ENCODE assay signal across 1 cellular context in genomic region chr7:43004076-43004475, GRCh38.
TF ChIP-seq lines count a peak whose summit lies in the region.

No MANE protein-coding gene starts in this region.

TF ChIP-seq in SK-N-SH treated with all-trans-retinoic acid at 6 μM for 48 hours, 23 proteins besides CTCF, POLR2A, EP300 and RAD21 (continued from another document):
- TF ChIP-seq, protein P1, sequence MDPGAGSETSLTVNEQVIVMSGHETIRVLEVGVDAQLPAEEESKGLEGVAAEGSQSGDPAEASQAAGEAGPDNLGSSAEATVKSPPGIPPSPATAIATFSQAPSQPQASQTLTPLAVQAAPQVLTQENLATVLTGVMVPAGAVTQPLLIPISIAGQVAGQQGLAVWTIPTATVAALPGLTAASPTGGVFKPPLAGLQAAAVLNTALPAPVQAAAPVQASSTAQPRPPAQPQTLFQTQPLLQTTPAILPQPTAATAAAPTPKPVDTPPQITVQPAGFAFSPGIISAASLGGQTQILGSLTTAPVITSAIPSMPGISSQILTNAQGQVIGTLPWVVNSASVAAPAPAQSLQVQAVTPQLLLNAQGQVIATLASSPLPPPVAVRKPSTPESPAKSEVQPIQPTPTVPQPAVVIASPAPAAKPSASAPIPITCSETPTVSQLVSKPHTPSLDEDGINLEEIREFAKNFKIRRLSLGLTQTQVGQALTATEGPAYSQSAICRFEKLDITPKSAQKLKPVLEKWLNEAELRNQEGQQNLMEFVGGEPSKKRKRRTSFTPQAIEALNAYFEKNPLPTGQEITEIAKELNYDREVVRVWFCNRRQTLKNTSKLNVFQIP (CRISPR knock-in tag; IDR thresholded peaks at IDR 0.05; ENCODE audit: borderline replicate concordance, low read depth) = no peak
- no peak for TF ChIP-seq ZNF8 (CRISPR knock-in tag; IDR thresholded peaks at IDR 0.05)
- TF ChIP-seq ISL1 (CRISPR knock-in tag; IDR thresholded peaks at IDR 0.05) = no peak
- TF ChIP-seq ZFP3 (CRISPR knock-in tag; IDR thresholded peaks at IDR 0.05) = no peak
- no peak for TF ChIP-seq BACH2 (CRISPR knock-in tag; IDR thresholded peaks at IDR 0.05; ENCODE audit: borderline replicate concordance)
- TF ChIP-seq SNAI2 (CRISPR knock-in tag; IDR thresholded peaks at IDR 0.05) = no peak
- TF ChIP-seq CSDC2 (CRISPR knock-in tag; IDR thresholded peaks at IDR 0.05) = no peak
- no peak for TF ChIP-seq ZNF565 (CRISPR knock-in tag; conservative IDR thresholded peaks at IDR 0.05; ENCODE audit: low read depth)
